In genomic region chr2:69592511-69592910, GRCh38 we compare ENCODE assay signal across 19 cellular contexts. TPM values are rescaled to one million over a fixed set of nuclear protein-coding genes. Genes with fewer than 3 reads are reported as not detected.
DNase-seq lines count a peak whose midpoint lies in the region; ATAC-seq and TF ChIP-seq lines count a peak whose summit lies in the region.
"Had no signal": no experiment of that assay in that cellular context is flagged by ENCODE, and none has a peak within 500 bp of the region (broad histone marks: within the 10 kb centered on the region; RNA-seq: fewer than 3 reads in every experiment).

No MANE protein-coding gene starts in this region.

- H3K27ac ChIP-seq in CD4-positive, alpha-beta memory T cell (ENCODE audit: low read depth, low read length), result no peak overlapping the region
- H3K27ac ChIP-seq: BLaER1 had no signal

- peak overlapping the region; percentile 46 for H3K27ac Mint-ChIP-seq in activated naive CD4-positive, alpha-beta T cell treated with anti-CD3 and anti-CD28 coated beads for 36 hours
- H3K27ac Mint-ChIP-seq in CD4-positive, alpha-beta memory T cell, result peak overlapping the region in 6 of 7 donors; percentile 0 to 70 (median 37)
- H3K27ac Mint-ChIP-seq in activated T-helper 17 cell treated with anti-CD3 and anti-CD28 coated beads, Interleukin-2, amount 50 U/mL, for 72 hours, result peak overlapping the region; percentile 54
- peak overlapping the region; percentile 26 to 37 for H3K27ac Mint-ChIP-seq in natural killer cell treated with Interleukin-12 subunit alpha and Interleukin-12 subunit beta and Interleukin-15 and Interleukin-18, amount 100 ng/mL, for 72 hours
- H3K27ac Mint-ChIP-seq: H9 had no signal

- intact Hi-C loops in activated naive CD4-positive, alpha-beta T cell treated with anti-CD3 and anti-CD28 coated beads for 36 hours (cut with micrococcal nuclease), result no loop called here
- intact Hi-C loops in CD4-positive, alpha-beta memory T cell (cut with micrococcal nuclease), result no loop called here

- H3K9me3 Mint-ChIP-seq in activated naive CD4-positive, alpha-beta T cell treated with anti-CD3 and anti-CD28 coated beads for 36 hours, result no peaks in the 10 kb centered on the region
- H3K9me3 Mint-ChIP-seq in CD4-positive, alpha-beta memory T cell, result no peaks in the 10 kb centered on the region
- H3K9me3 Mint-ChIP-seq in activated T-helper 17 cell treated with anti-CD3 and anti-CD28 coated beads, Interleukin-2, amount 50 U/mL, for 72 hours, result no peaks in the 10 kb centered on the region
- H3K9me3 Mint-ChIP-seq in natural killer cell treated with Interleukin-12 subunit alpha and Interleukin-12 subunit beta and Interleukin-15 and Interleukin-18, amount 100 ng/mL, for 72 hours, result no peaks in the 10 kb centered on the region
- H3K9me3 Mint-ChIP-seq: H9 had no signal

- no peaks in the 10 kb centered on the region for H3K27me3 Mint-ChIP-seq in activated naive CD4-positive, alpha-beta T cell treated with anti-CD3 and anti-CD28 coated beads for 36 hours (ENCODE audit: low read depth)
- H3K27me3 Mint-ChIP-seq in CD4-positive, alpha-beta memory T cell, result no peaks in the 10 kb centered on the region
- H3K27me3 Mint-ChIP-seq in activated T-helper 17 cell treated with anti-CD3 and anti-CD28 coated beads, Interleukin-2, amount 50 U/mL, for 72 hours, result no peaks in the 10 kb centered on the region
- no peaks in the 10 kb centered on the region for H3K27me3 Mint-ChIP-seq in natural killer cell treated with Interleukin-12 subunit alpha and Interleukin-12 subunit beta and Interleukin-15 and Interleukin-18, amount 100 ng/mL, for 72 hours

- no peak for TF ChIP-seq CTCF in GM20000 (IDR thresholded peaks at IDR 0.05; ENCODE audit: extremely low read depth, missing control alignments)

- POLR2A ChIA-PET in CD4-positive, alpha-beta memory T cell (lab: Charles Lee; ENCODE audit: partially characterized antibody), result no interaction called here

- no peak overlapping the region for H3K4me3 ChIP-seq in CD4-positive, alpha-beta memory T cell (ENCODE audit: low read length in 2 of 2)
- H3K4me3 ChIP-seq: BLaER1, K562 had no signal

- no peak overlapping the region for H3K4me3 Mint-ChIP-seq in activated naive CD4-positive, alpha-beta T cell treated with anti-CD3 and anti-CD28 coated beads for 36 hours
- peak overlapping the region in 4 of 8 donors; percentile 2 to 79 (median 42) for H3K4me3 Mint-ChIP-seq in CD4-positive, alpha-beta memory T cell
- H3K4me3 Mint-ChIP-seq in activated T-helper 17 cell treated with anti-CD3 and anti-CD28 coated beads, Interleukin-2, amount 50 U/mL, for 72 hours, result peak overlapping the region; percentile 32
- H3K4me3 Mint-ChIP-seq in natural killer cell treated with Interleukin-12 subunit alpha and Interleukin-12 subunit beta and Interleukin-15 and Interleukin-18, amount 100 ng/mL, for 72 hours, result peak overlapping the region; percentile 33
- H3K4me3 Mint-ChIP-seq: H9 had no signal

- peaks cover 6% of the 10 kb centered on the region for H3K36me3 Mint-ChIP-seq in activated naive CD4-positive, alpha-beta T cell treated with anti-CD3 and anti-CD28 coated beads for 36 hours (ENCODE audit: low read depth)
- peaks cover 8 to 33% of the 10 kb centered on the region in 2 donors for H3K36me3 Mint-ChIP-seq in CD4-positive, alpha-beta memory T cell
- peaks cover 8% of the 10 kb centered on the region for H3K36me3 Mint-ChIP-seq in activated T-helper 17 cell treated with anti-CD3 and anti-CD28 coated beads, Interleukin-2, amount 50 U/mL, for 72 hours (ENCODE audit: low read depth)
- peaks cover 4% of the 10 kb centered on the region for H3K36me3 Mint-ChIP-seq in natural killer cell treated with Interleukin-12 subunit alpha and Interleukin-12 subunit beta and Interleukin-15 and Interleukin-18, amount 100 ng/mL, for 72 hours

- no peaks in the 10 kb centered on the region for H3K9me3 ChIP-seq in CD4-positive, alpha-beta memory T cell (ENCODE audit: control insufficient read depth in 1 of 2, low read length in 2 of 2)

- CTCF ChIA-PET in activated naive CD4-positive, alpha-beta T cell treated with anti-CD3 and anti-CD28 coated beads for 36 hours (lab: Charles Lee), result no interaction called here
- CTCF ChIA-PET in CD4-positive, alpha-beta memory T cell (lab: Charles Lee; ENCODE audit: partially characterized antibody), result no interaction called here

- H3K36me3 ChIP-seq in CD4-positive, alpha-beta memory T cell (ENCODE audit: insufficient read depth, low read length), result no peaks in the 10 kb centered on the region

- DNase-seq in activated naive CD4-positive, alpha-beta T cell treated with anti-CD3 and anti-CD28 coated beads for 36 hours, result no peak
- DNase-seq in activated naive CD4-positive, alpha-beta T cell (lab: John Stamatoyannopoulos, UW), result no peak
- no peak for DNase-seq in CD4-positive, alpha-beta memory T cell
- no peak for DNase-seq in natural killer cell treated with Interleukin-12 subunit alpha and Interleukin-12 subunit beta and Interleukin-15 and Interleukin-18, amount 100 ng/mL, for 72 hours (ENCODE audit: low spot score)
- no peak for DNase-seq in midbrain (lab: John Stamatoyannopoulos, UW)
- no peak for DNase-seq in stimulated activated CD4-positive, alpha-beta T cell treated with anti-CD3 and anti-CD28 coated beads, Interleukin-4, amount 100 ng/mL, for 24 hours
- no peak for DNase-seq in GM20000 (ENCODE audit: low spot score)
- DNase-seq: DMS79 treated with DMSO at 0.1 percent for 48 hours; H9; NCI-H1105 treated with DMSO at 0.1 percent for 48 hours; NCI-H1694; NCI-H2081 treated with DMSO at 0.1 percent for 48 hours; NCI-H446 treated with DMSO at 0.1 percent for 48 hours; NCI-H748 treated with DMSO at 0.1 percent for 48 hours; NK-92 treated with Interleukin-12 subunit alpha and Interleukin-12 subunit beta, amount 100 ng/mL, for 24 hours; Right ventricle myocardium superior had no signal

- ATAC-seq in activated T-helper 17 cell treated with anti-CD3 and anti-CD28 coated beads, Interleukin-2, amount 50 U/mL, for 72 hours (replicated peaks), result peak; percentile 27
- ATAC-seq in natural killer cell treated with Interleukin-12 subunit alpha and Interleukin-12 subunit beta and Interleukin-15 and Interleukin-18, amount 100 ng/mL, for 72 hours, result no peak
- ATAC-seq: K562 had no signal

- H3K4me1 Mint-ChIP-seq in activated naive CD4-positive, alpha-beta T cell treated with anti-CD3 and anti-CD28 coated beads for 36 hours (ENCODE audit: low read depth), result peaks cover 80% of the 10 kb centered on the region
- peaks cover 63 to 91% (median 80%) of the 10 kb centered on the region in 4 donors for H3K4me1 Mint-ChIP-seq in CD4-positive, alpha-beta memory T cell
- peaks cover 45% of the 10 kb centered on the region for H3K4me1 Mint-ChIP-seq in activated T-helper 17 cell treated with anti-CD3 and anti-CD28 coated beads, Interleukin-2, amount 50 U/mL, for 72 hours
- peaks cover 61 to 64% of the 10 kb centered on the region in 2 donors for H3K4me1 Mint-ChIP-seq in natural killer cell treated with Interleukin-12 subunit alpha and Interleukin-12 subunit beta and Interleukin-15 and Interleukin-18, amount 100 ng/mL, for 72 hours (ENCODE audit: low read depth in 2 of 2)

- no peaks in the 10 kb centered on the region for H3K27me3 ChIP-seq in CD4-positive, alpha-beta memory T cell (ENCODE audit: insufficient read depth, low read length)
- H3K27me3 ChIP-seq: BLaER1 had no signal

- H3K4me1 ChIP-seq in CD4-positive, alpha-beta memory T cell (ENCODE audit: insufficient read depth, low read length), result peaks cover 80% of the 10 kb centered on the region

RNA-seq across cellular contexts. Expression of gene AAK1, which starts 51.0 kb away (rescaled TPM):
- 10 to 100 TPM; 77.4 to 79.5 TPM for total RNA-seq in activated naive CD4-positive, alpha-beta T cell treated with anti-CD3 and anti-CD28 coated beads for 36 hours
- total RNA-seq in CD4-positive, alpha-beta memory T cell, result 100 to 1,000 TPM; 220 to 225 TPM
- polyA plus RNA-seq in CD4-positive, alpha-beta memory T cell, result 100 to 1,000 TPM in 1 of 2 donors, 10 to 100 TPM in 1; 27.6 to 129 TPM
- total RNA-seq in activated T-helper 17 cell treated with anti-CD3 and anti-CD28 coated beads, Interleukin-2, amount 50 U/mL, for 72 hours, result 100 to 1,000 TPM in 1 of 2 donors, 10 to 100 TPM in 1; 94.3 to 203 TPM
- 100 to 1,000 TPM in 1 of 2 donors, 10 to 100 TPM in 1; 97.1 to 114 TPM for total RNA-seq in natural killer cell treated with Interleukin-12 subunit alpha and Interleukin-12 subunit beta and Interleukin-15 and Interleukin-18, amount 100 ng/mL, for 72 hours
